Comparison of ENCODE assay signal across 34 cellular contexts in the genomic region with DNA sequence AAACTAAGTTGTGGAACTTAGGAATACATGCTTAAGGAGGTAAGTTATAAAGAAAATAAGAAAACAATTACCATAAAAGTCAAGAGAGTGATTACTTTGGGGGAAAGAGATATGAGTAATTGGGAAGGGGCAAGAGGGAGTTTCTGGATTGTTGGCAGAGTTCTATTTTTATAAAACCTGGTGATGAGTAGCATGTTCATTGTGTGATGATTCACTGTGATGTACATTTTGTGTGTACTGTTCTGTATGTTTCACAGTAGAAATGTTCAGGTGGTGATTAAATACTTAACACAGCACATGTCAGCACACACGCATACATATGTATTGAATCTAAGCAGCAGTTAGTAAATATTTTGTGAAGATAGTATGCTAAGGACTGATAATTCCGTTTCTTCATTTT. TPM values are rescaled to one million over a fixed set of nuclear protein-coding genes. Genes with fewer than 3 reads are reported as not detected.
"Had no signal": no experiment of that assay in that cellular context is flagged by ENCODE, and none has a peak within 500 bp of the region (broad histone marks: within the 10 kb centered on the region; RNA-seq: fewer than 3 reads in every experiment).

No MANE protein-coding gene starts in this region.

- H3K27ac Mint-ChIP-seq: activated naive CD8-positive, alpha-beta T cell treated with anti-CD3 and anti-CD28 coated beads for 36 hours; activated T-cell treated with anti-CD3 and anti-CD28 coated beads, Interleukin-2, amount 50 U/mL, for 72 hours; dendritic cell treated with granulocyte-macrophage colony-stimulating factor and Interleukin-4, amounts not matched to agents 40 ng/mL and 50 ng/mL, for 4 days; memory B cell; naive thymus-derived CD4-positive, alpha-beta T cell; stimulated activated naive B cell treated with anti-CD40 and anti-IgM and Interleukin-4, amounts not matched to agents 10 μg/mL and 1 μg/mL and 100 μg/mL, for 72 hours; T-cell; T-helper 2 cell treated with Interferon-gamma antibody and Interleukin-4, amounts not matched to agents 5 μg/mL and 100 μg/mL, for 36 hours had no signal

- H3K27ac ChIP-seq: ascending aorta, brain microvascular endothelial cell, epithelial cell of prostate, esophagus squamous epithelium, gastrocnemius medialis, hepatocyte, right atrium auricular region, testis, transverse colon, uterus had no signal

- H3K79me2 ChIP-seq: hepatocyte had no signal

- H3K4me1 ChIP-seq: ascending aorta, gastrocnemius medialis, testis, transverse colon, uterus had no signal

- H3K9me3 Mint-ChIP-seq: T-helper 2 cell treated with Interferon-gamma antibody and Interleukin-4, amounts not matched to agents 5 μg/mL and 100 μg/mL, for 36 hours had no signal

- H3K4me2 ChIP-seq: hepatocyte had no signal

- H3K4me3 ChIP-seq: ascending aorta, esophagus squamous epithelium, gastrocnemius medialis, hepatocyte, right atrium auricular region, testis, transverse colon, uterus had no signal

- DNase-seq: activated CD4-positive, alpha-beta T cell treated with anti-CD3 and anti-CD28 coated beads for 4 hours; activated CD4-positive, alpha-beta T cell treated with anti-CD3 and anti-CD28 coated beads, Interleukin-2, amount 50 U/mL, for 4 hours; activated effector memory CD4-positive, alpha-beta T cell treated with Interleukin-2 at 50 U/mL for 16 hours; activated naive CD4-positive, alpha-beta T cell treated with Interleukin-2 at 50 U/mL for 16 hours; activated naive CD8-positive, alpha-beta T cell treated with anti-CD3 and anti-CD28 coated beads for 36 hours; activated T-cell treated with anti-CD3 and anti-CD28 coated beads for 4 hours; activated T-cell treated with anti-CD3 and anti-CD28 coated beads, Interleukin-2, amount 50 U/mL, for 72 hours; brain microvascular endothelial cell; central memory CD4-positive, alpha-beta T cell; effector CD4-positive, alpha-beta T cell; esophagus squamous epithelium; gastrocnemius medialis; glutamatergic neuron; kidney; left colon; midbrain; naive thymus-derived CD4-positive, alpha-beta T cell; occipital lobe; stimulated activated CD4-positive, alpha-beta T cell treated with anti-CD3 and anti-CD28 coated beads, Interleukin-15, amount 100 ng/mL, for 24 hours; stimulated activated CD4-positive, alpha-beta T cell treated with anti-CD3 and anti-CD28 coated beads, Interleukin-2, amount 100 ng/mL, for 24 hours; stimulated activated naive B cell treated with anti-CD40 and anti-IgM and Interleukin-4, amounts not matched to agents 10 μg/mL and 1 μg/mL and 100 μg/mL, for 72 hours; T-cell; testis; transverse colon; uterus had no signal

- ATAC-seq: activated T-cell treated with anti-CD3 and anti-CD28 coated beads, Interleukin-2, amount 50 U/mL, for 72 hours; gastrocnemius medialis; left colon; naive thymus-derived CD4-positive, alpha-beta T cell; stimulated activated naive B cell treated with anti-CD40 and anti-IgM and Interleukin-4, amounts not matched to agents 10 μg/mL and 1 μg/mL and 100 μg/mL, for 72 hours; T-cell had no signal

- H3K27me3 Mint-ChIP-seq: activated naive CD8-positive, alpha-beta T cell treated with anti-CD3 and anti-CD28 coated beads for 36 hours; dendritic cell treated with granulocyte-macrophage colony-stimulating factor and Interleukin-4, amounts not matched to agents 40 ng/mL and 50 ng/mL, for 4 days; memory B cell; naive thymus-derived CD4-positive, alpha-beta T cell; stimulated activated naive B cell treated with anti-CD40 and anti-IgM and Interleukin-4, amounts not matched to agents 10 μg/mL and 1 μg/mL and 100 μg/mL, for 72 hours; T-cell had no signal

- H2AFZ ChIP-seq: hepatocyte had no signal

- FAIRE-seq: kidney had no signal

- H3K27me3 ChIP-seq: ascending aorta, brain microvascular endothelial cell, esophagus squamous epithelium, gastrocnemius medialis, hepatocyte, right atrium auricular region, testis, transverse colon, uterus had no signal

- H3K36me3 ChIP-seq: uterus had no signal

- H3K4me3 Mint-ChIP-seq: activated naive CD8-positive, alpha-beta T cell treated with anti-CD3 and anti-CD28 coated beads for 36 hours; activated T-cell treated with anti-CD3 and anti-CD28 coated beads, Interleukin-2, amount 50 U/mL, for 72 hours; dendritic cell treated with granulocyte-macrophage colony-stimulating factor and Interleukin-4, amounts not matched to agents 40 ng/mL and 50 ng/mL, for 4 days; memory B cell; naive thymus-derived CD4-positive, alpha-beta T cell; neural crest cell; stimulated activated naive B cell treated with anti-CD40 and anti-IgM and Interleukin-4, amounts not matched to agents 10 μg/mL and 1 μg/mL and 100 μg/mL, for 72 hours; T-cell; T-helper 2 cell treated with Interferon-gamma antibody and Interleukin-4, amounts not matched to agents 5 μg/mL and 100 μg/mL, for 36 hours had no signal

- H3K9me3 ChIP-seq: ascending aorta, esophagus squamous epithelium, gastrocnemius medialis, right atrium auricular region, testis, transverse colon, uterus had no signal

RNA-seq across cellular contexts. Expression of a gene that starts 9.7 kb away (rescaled TPM):
- total RNA-seq: activated naive CD8-positive, alpha-beta T cell treated with anti-CD3 and anti-CD28 coated beads for 36 hours; activated T-cell treated with anti-CD3 and anti-CD28 coated beads, Interleukin-2, amount 50 U/mL, for 72 hours; ascending aorta; esophagus squamous epithelium; hepatocyte; kidney; lower leg skin; T-cell had no signal
- polyA plus RNA-seq: naive thymus-derived CD4-positive, alpha-beta T cell had no signal
